ENCODE assay signal across 15 cellular contexts in genomic region chr6:166903027-166903426, GRCh38.
"Had no signal": no experiment of that assay in that cellular context is flagged by ENCODE, and none has a peak within 500 bp of the region (broad histone marks: within the 10 kb centered on the region; RNA-seq: fewer than 3 reads in every experiment).

No MANE protein-coding gene starts in this region.

- H3K4me1 ChIP-seq: transverse colon had no signal

- H3K27me3 ChIP-seq: cardiac muscle cell, transverse colon had no signal

- H3K9ac ChIP-seq: parathyroid adenoma had no signal

- H3K79me2 ChIP-seq: parathyroid adenoma had no signal

- ATAC-seq: activated T-cell treated with anti-CD3 and anti-CD28 coated beads, Interleukin-2, amount 50 U/mL, for 4 hours had no signal

- H3K9me3 ChIP-seq: heart right ventricle, transverse colon had no signal

- H2AFZ ChIP-seq: parathyroid adenoma had no signal

- FAIRE-seq: colon, endothelial cell of umbilical vein, frontal cortex, keratinocyte had no signal

- H3K4me3 ChIP-seq: cardiac muscle cell, heart right ventricle, transverse colon had no signal

- DNase-seq: activated CD4-positive, alpha-beta memory T cell treated with anti-CD3 and anti-CD28 coated beads for 36 hours; activated CD4-positive, CD25-positive, alpha-beta regulatory T cell treated with anti-CD3 and anti-CD28 coated beads, Interleukin-2, amount 50 U/mL, for 72 hours; activated gamma-delta T cell; activated T-cell treated with anti-CD3 and anti-CD28 coated beads, Interleukin-2, amount 50 U/mL, for 4 hours; anterior cingulate cortex; heart right ventricle; retina; T-helper 2 cell; transverse colon had no signal

- H3K36me3 ChIP-seq: cardiac muscle cell, heart right ventricle, transverse colon had no signal

- H3K27ac ChIP-seq: cardiac muscle cell, heart right ventricle, parathyroid adenoma, transverse colon had no signal
